ENCODE assay signal across 18 cellular contexts in the genomic region with DNA sequence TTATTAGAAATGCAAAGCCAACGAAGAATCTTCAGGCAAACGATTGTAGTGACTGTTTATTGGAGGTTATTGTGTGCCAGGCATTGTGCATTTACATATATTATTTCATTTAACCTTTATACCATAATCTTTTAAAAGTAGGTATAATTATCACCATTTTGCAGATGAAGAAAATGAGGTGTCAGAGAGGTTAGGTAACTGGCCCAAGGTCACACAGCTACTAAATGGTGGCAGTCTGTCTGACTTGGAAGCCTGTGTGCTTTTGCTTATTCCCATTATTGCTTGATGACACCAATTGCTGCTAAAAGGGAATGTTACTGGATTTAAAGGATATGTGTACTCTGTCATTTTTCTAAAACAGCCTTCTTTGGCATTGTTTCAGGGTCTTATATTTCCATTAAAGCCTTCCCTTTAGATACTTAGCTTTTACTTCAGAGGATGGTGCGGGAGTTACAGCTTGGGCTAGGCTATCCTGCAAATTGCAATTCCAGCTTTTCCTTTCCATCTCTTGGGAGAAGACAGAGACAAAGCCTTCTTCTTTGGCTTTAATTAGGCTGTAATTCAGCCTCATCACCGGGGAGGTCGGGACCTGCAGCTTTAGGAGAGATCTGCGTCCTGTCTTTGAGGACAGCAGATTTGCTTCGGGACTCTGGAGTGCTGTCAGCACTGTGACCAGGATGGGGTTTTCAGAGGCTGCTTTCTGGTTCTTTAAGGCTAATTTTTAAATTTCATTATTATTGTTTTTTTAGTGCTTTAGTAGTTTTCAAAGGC. TPM values are rescaled to one million over a fixed set of nuclear protein-coding genes. Genes with fewer than 3 reads are reported as not detected.
DNase-seq lines count a peak whose midpoint lies in the region; ATAC-seq and TF ChIP-seq lines count a peak whose summit lies in the region.
"Had no signal": no experiment of that assay in that cellular context is flagged by ENCODE, and none has a peak within 500 bp of the region (broad histone marks: within the 10 kb centered on the region; RNA-seq: fewer than 3 reads in every experiment).

No MANE protein-coding gene starts in this region.

- H3K79me2 ChIP-seq in HCT116 (ENCODE audit: insufficient read depth, low read length) (no peaks in the 10 kb centered on the region), smooth muscle cell (ENCODE audit: low read depth) (no peaks in the 10 kb centered on the region)

- H3K4me1 ChIP-seq in HCT116 (ENCODE audit: control insufficient read depth in 1 of 2, insufficient read depth in 2 of 2, low read length in 2 of 2) (peaks cover 79 to 84% of the 10 kb centered on the region in 2 experiments), mesenchymal stem cell (ENCODE audit: control insufficient read depth, insufficient read depth, low read depth, low read length) (peaks cover 3% of the 10 kb centered on the region), smooth muscle cell (ENCODE audit: low read depth) (peaks cover 13% of the 10 kb centered on the region)

- intact Hi-C loops in HCT116 (cut with micrococcal nuclease), result no loop called here

- no peaks in the 10 kb centered on the region for H3K79me1 ChIP-seq in mesenchymal stem cell (replicated peaks; ENCODE audit: low read length, poor library complexity, severe bottlenecking)

- no peak for TF ChIP-seq RAD21 in HCT116 (IDR thresholded peaks at IDR 0.05; ENCODE audit: low read depth)

- H3K14ac ChIP-seq in mesenchymal stem cell (ENCODE audit: low read length in 2 of 2), result no peak overlapping the region

- H2BK12ac ChIP-seq in mesenchymal stem cell (ENCODE audit: low read length in 2 of 2), result no peak overlapping the region

- H4K20me1 ChIP-seq in HCT116 (ENCODE audit: insufficient read depth) (no peaks in the 10 kb centered on the region), smooth muscle cell (ENCODE audit: low read depth) (no peaks in the 10 kb centered on the region)

- H3K9ac ChIP-seq in HCT116 (ENCODE audit: low read length) (no peak overlapping the region), mesenchymal stem cell (ENCODE audit: low read length) (peak overlapping the region; percentile 33), smooth muscle cell (ENCODE audit: low read depth) (no peak overlapping the region)

- BruUV-seq in HCT116 (replicated peaks; lab: Mats Ljungman, UMichigan), result no TSS peak

- no peak overlapping the region for H2BK15ac ChIP-seq in mesenchymal stem cell (ENCODE audit: low read depth, poor library complexity, severe bottlenecking)

- POLR2A ChIA-PET in HCT116 (lab: Charles Lee), result interaction anchor here (0.7 to 2.4 kb wide), 4 partner anchors 9 to 64 kb away, joined by 3 to 9 read pairs (median 3); no protein-coding TSS in a partner anchor

- peak overlapping the region; percentile 2; the same call in 1 of the 2 replicates for H3K27ac ChIP-seq in HCT116 (ENCODE audit: low read depth, low read length)
- H3K27ac ChIP-seq in mesenchymal stem cell (ENCODE audit: low read length, poor library complexity, severe bottlenecking), result no peak overlapping the region
- no peak overlapping the region for H3K27ac ChIP-seq in smooth muscle cell (ENCODE audit: low read depth)

- DNase-seq in HCT116 (ENCODE audit: low read depth, low spot score) (no peak), SK-N-DZ (ENCODE audit: low spot score) (peak; percentile 6), mesenchymal stem cell (peak; percentile 40), smooth muscle cell (lab: John Stamatoyannopoulos, UW; ENCODE audit: unreplicated experiment) (no peak), dermis blood vessel endothelial cell (no peak), cerebellar cortex (ENCODE audit: low spot score) (no peak)
- DNase-seq: activated B cell treated with CpG ODN at 0.5 μM for 24 hours; activated CD8-positive, alpha-beta T cell treated with anti-CD3 and anti-CD28 coated beads, Interleukin-2, amount 10 ng/mL, durations not matched to agents 7 days and 5 days; activated naive CD4-positive, alpha-beta T cell; activated T-cell treated with anti-CD3 and anti-CD28 coated beads, Interleukin-2, amount 50 U/mL, for 24 hours; adrenal gland; cortex of kidney; GOT3; NCI-H446 treated with DMSO at 0.1 percent for 48 hours; nephron progenitor cell; stimulated activated CD4-positive, alpha-beta T cell treated with anti-CD3 and anti-CD28 coated beads, Interleukin-4, amount 100 ng/mL, for 1 hour; T1000 had no signal

- no peak overlapping the region for H2BK120ac ChIP-seq in mesenchymal stem cell (ENCODE audit: low read depth, low read length)

- peak overlapping the region in 1 of 2 experiments; percentile 32 for H3K18ac ChIP-seq in mesenchymal stem cell (ENCODE audit: low read depth in 1 of 2, low read length in 2 of 2)

- H3K36me3 ChIP-seq in HCT116 (ENCODE audit: control insufficient read depth in 1 of 2, insufficient read depth in 2 of 2, low read length in 2 of 2) (no peaks in the 10 kb centered on the region), mesenchymal stem cell (ENCODE audit: control insufficient read depth in 1 of 2, insufficient read depth in 2 of 2, low read depth in 1 of 2, low read length in 2 of 2) (no peaks in the 10 kb centered on the region), smooth muscle cell (ENCODE audit: low read depth) (no peaks in the 10 kb centered on the region)
- H3K36me3 ChIP-seq: adrenal gland had no signal

- CTCF ChIA-PET in HCT116 (lab: Charles Lee), result no interaction called here

- H2AFZ ChIP-seq in HCT116 (ENCODE audit: low read depth, low read length, poor library complexity, severe bottlenecking) (peak overlapping the region; percentile 5), mesenchymal stem cell (ENCODE audit: low read depth, low read length) (no peak overlapping the region), smooth muscle cell (ENCODE audit: low read depth) (peak overlapping the region; percentile 65)

- RAD21 ChIA-PET in HCT116 (lab: Charles Lee; ENCODE audit: low non-redundant PET in 1 of 2, low total read pairs in 2 of 2, uncharacterized antibody in 2 of 2, unreplicated experiment in 2 of 2), result no interaction called here

- H3K27me3 ChIP-seq in HCT116 (ENCODE audit: insufficient read depth, low read length) (no peaks in the 10 kb centered on the region), mesenchymal stem cell (ENCODE audit: control insufficient read depth in 1 of 2, insufficient read depth in 1 of 2, low read length in 2 of 2) (no peaks in the 10 kb centered on the region), smooth muscle cell (ENCODE audit: low read depth) (no peaks in the 10 kb centered on the region)
- H3K27me3 ChIP-seq: adrenal gland had no signal

- ATAC-seq in HCT116, result no peak
- ATAC-seq in GM19463 (IDR thresholded peaks at IDR 0.05; ENCODE audit: unreplicated experiment), result no peak
- ATAC-seq: activated CD8-positive, alpha-beta T cell treated with anti-CD3 and anti-CD28 coated beads, Interleukin-2, amount 10 ng/mL, durations not matched to agents 7 days and 5 days had no signal

- 24% methylated on average over 5 of the region's 7 CpGs for WGBS in mesenchymal stem cell
- WGBS in smooth muscle cell (ENCODE audit: low lambda C conversion rate), result 42% methylated on average over 7 of the region's 7 CpGs

- no peak overlapping the region for H4K8ac ChIP-seq in mesenchymal stem cell (ENCODE audit: low read length)

- H3K9me3 ChIP-seq in HCT116 (ENCODE audit: control insufficient read depth in 1 of 2, insufficient read depth in 1 of 2, low read depth in 1 of 2, low read length in 2 of 2), result no peaks in the 10 kb centered on the region
- no peaks in the 10 kb centered on the region for H3K9me3 ChIP-seq in mesenchymal stem cell (ENCODE audit: control insufficient read depth, low read length)
- no peaks in the 10 kb centered on the region for H3K9me3 ChIP-seq in smooth muscle cell (replicated peaks; ENCODE audit: low read depth)
- H3K9me3 ChIP-seq: adrenal gland had no signal

- no peak overlapping the region for H2AK5ac ChIP-seq in mesenchymal stem cell (ENCODE audit: low read length, severe bottlenecking)

- H3K4me2 ChIP-seq in HCT116 (ENCODE audit: low read length) (no peak overlapping the region), mesenchymal stem cell (ENCODE audit: low read length, poor library complexity, severe bottlenecking) (no peak overlapping the region), smooth muscle cell (no peak overlapping the region)

- H3F3A ChIP-seq in smooth muscle cell (ENCODE audit: low read depth), result peaks cover 10% of the 10 kb centered on the region

- H3K23ac ChIP-seq in mesenchymal stem cell (ENCODE audit: low read length in 2 of 2), result no peak overlapping the region

- H4K91ac ChIP-seq in mesenchymal stem cell (ENCODE audit: low read length), result no peak overlapping the region

- no peak overlapping the region for H2BK5ac ChIP-seq in mesenchymal stem cell (ENCODE audit: low read depth, low read length, poor library complexity, severe bottlenecking)

- TF ChIP-seq POLR2A in HCT116 (IDR thresholded peaks at IDR 0.05; ENCODE audit: borderline replicate concordance, extremely low read depth, insufficient read depth, insufficient read length), result no peak

- no peak for TF ChIP-seq CTCF in HCT116 (IDR thresholded peaks at IDR 0.05 in 2 of 3, conservative IDR thresholded peaks at IDR 0.05 in 1 of 3; ENCODE audit: borderline replicate concordance in 1 of 3, insufficient read depth in 1 of 3, low read depth in 2 of 3, low read length in 2 of 3)
- TF ChIP-seq CTCF in smooth muscle cell (IDR thresholded peaks at IDR 0.05; ENCODE audit: borderline replicate concordance, insufficient read depth, poor library complexity, severe bottlenecking), result no peak

- H3K9me2 ChIP-seq in HCT116 (ENCODE audit: insufficient read depth), result no peaks in the 10 kb centered on the region

- H3K4me3 ChIP-seq in HCT116 (replicated peaks in 1 of 2; ENCODE audit: low read depth in 1 of 2, low read length in 2 of 2) (no peak overlapping the region), mesenchymal stem cell (ENCODE audit: insufficient read depth in 1 of 2, low read depth in 1 of 2, low read length in 2 of 2) (no peak overlapping the region), smooth muscle cell (no peak overlapping the region)
- H3K4me3 ChIP-seq: adrenal gland had no signal

- H3K4ac ChIP-seq in mesenchymal stem cell (ENCODE audit: low read depth in 1 of 2, low read length in 2 of 2), result no peak overlapping the region

TF ChIP-seq in HCT116, 20 proteins besides CTCF, POLR2A, EP300 and RAD21 (continues in another document):
- TF ChIP-seq EGR1 (IDR thresholded peaks at IDR 0.05; ENCODE audit: low read depth) (no peak), CBX3 (IDR thresholded peaks at IDR 0.05; ENCODE audit: low read depth) (no peak), POLR2AphosphoS5 (IDR thresholded peaks at IDR 0.05; ENCODE audit: low read depth, low read length) (no peak)

RNA-seq across cellular contexts. Expression of a gene that starts 37.4 kb away (rescaled TPM):
- 777 TPM for total RNA-seq in HCT116 (2021; ENCODE audit: unreplicated experiment)
- polyA plus RNA-seq in HCT116 (2012), result 536 and 725 TPM in 2 replicates
- 6.2 and 6.5 TPM in 2 replicates for polyA plus RNA-seq in SK-N-DZ (2014; cell fraction: cytosol; rRNA removed)
- 4.8 and 7.1 TPM in 2 replicates for polyA plus RNA-seq in SK-N-DZ (2014; cell fraction: nucleus; rRNA removed)
- 109 TPM for polyA plus RNA-seq in mesenchymal stem cell (2013, experiment 1 of 2)
- polyA plus RNA-seq in mesenchymal stem cell (2013, experiment 2 of 2), result 106 TPM
- total RNA-seq in smooth muscle cell, result 172 and 184 TPM in 2 replicates
- 81.6 and 90.9 TPM in 2 replicates for polyA plus RNA-seq in smooth muscle cell
- total RNA-seq in dermis blood vessel endothelial cell, result 32.4 and 50.5 TPM in 2 replicates

Comparison
In these comparisons a context has a peak if more than half of its experiments do, and no peak if none do; other contexts are left out.
1. DNase-seq: peak in SK-N-DZ (single experiment) and mesenchymal stem cell (single experiment); none in HCT116 (single experiment), smooth muscle cell (single experiment), dermis blood vessel endothelial cell (single experiment) and cerebellar cortex (single experiment).